13 cellular contexts compared by ENCODE assay signal in the genomic region with DNA sequence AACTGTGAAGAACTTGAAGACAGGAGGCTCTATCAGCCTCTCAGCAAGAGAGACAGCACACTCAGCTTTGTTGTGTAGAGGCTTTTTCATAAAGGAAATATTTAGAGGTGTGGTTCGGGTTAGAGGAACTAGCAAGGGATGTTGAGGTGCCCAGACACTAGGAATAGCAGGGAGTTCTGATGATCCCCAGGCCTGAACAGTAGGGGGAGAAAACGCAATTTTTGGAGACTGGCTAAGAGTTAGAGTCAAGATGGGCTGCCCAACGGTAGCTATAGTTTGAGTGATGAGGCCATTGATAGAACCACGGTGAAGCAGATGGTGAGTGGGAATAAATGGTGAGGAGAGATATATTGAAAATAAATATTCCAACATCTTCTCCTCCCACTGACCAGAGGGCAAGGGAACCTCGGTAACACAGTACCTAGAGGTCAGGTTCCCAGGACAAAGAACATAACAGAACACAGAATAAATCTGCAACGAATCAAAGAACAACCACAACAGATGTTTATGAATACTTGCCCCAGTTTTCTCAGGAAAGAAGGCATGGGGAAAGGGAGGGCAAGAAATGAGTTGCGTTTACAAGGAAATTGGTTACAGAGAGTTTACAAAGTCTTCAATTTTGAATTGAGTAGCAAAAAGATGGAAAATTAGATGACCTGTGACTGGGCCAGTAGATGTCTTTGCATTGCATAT. TPM values are rescaled to one million over a fixed set of nuclear protein-coding genes. Genes with fewer than 3 reads are reported as not detected.
DNase-seq lines count a peak whose midpoint lies in the region; TF ChIP-seq lines count a peak whose summit lies in the region.
"Had no signal": no experiment of that assay in that cellular context is flagged by ENCODE, and none has a peak within 500 bp of the region (broad histone marks: within the 10 kb centered on the region; RNA-seq: fewer than 3 reads in every experiment).

No MANE protein-coding gene starts in this region.

- TF ChIP-seq CTCF in MCF 10A (IDR thresholded peaks at IDR 0.05; ENCODE audit: unreplicated experiment): no peak
- TF ChIP-seq CTCF in breast epithelium (IDR thresholded peaks at IDR 0.05): no peak
- TF ChIP-seq CTCF in mammary epithelial cell (conservative IDR thresholded peaks at IDR 0.05 in 1 of 2, IDR thresholded peaks at IDR 0.05 in 1 of 2; ENCODE audit: extremely low read depth in 1 of 2, insufficient read depth in 1 of 2, low read depth in 1 of 2, low read length in 2 of 2): no peak
- TF ChIP-seq CTCF in right atrium auricular region (IDR thresholded peaks at IDR 0.05): no peak
- TF ChIP-seq CTCF in GM13976 (IDR thresholded peaks at IDR 0.05; ENCODE audit: borderline replicate concordance, control extremely low read depth, extremely low read depth, insufficient read depth, missing control alignments): no peak

- H2AFZ ChIP-seq in mammary epithelial cell (ENCODE audit: low read depth, low read length): no peak overlapping the region

- no peak overlapping the region for H3K4me2 ChIP-seq in mammary epithelial cell (ENCODE audit: insufficient read depth, low read depth, low read length)
- H3K4me2 ChIP-seq: BLaER1 treated with 17β-estradiol and CSF1 and Interleukin-3, amounts not matched to agents 10 nM and 100 nM had no signal

- H3K4me1 ChIP-seq in breast epithelium (no peaks in the 10 kb centered on the region), mammary epithelial cell (ENCODE audit: insufficient read depth, low read length) (peaks cover 42% of the 10 kb centered on the region), right atrium auricular region (no peaks in the 10 kb centered on the region)

- H3K4me3 Mint-ChIP-seq in MCF 10A (ENCODE audit: unreplicated experiment): no peak overlapping the region
- H3K4me3 Mint-ChIP-seq: CD4-positive, CD25-positive, alpha-beta regulatory T cell had no signal

- H3K27ac Mint-ChIP-seq in MCF 10A (ENCODE audit: low read depth, unreplicated experiment): peak overlapping the region; percentile 75
- H3K27ac Mint-ChIP-seq: CD4-positive, CD25-positive, alpha-beta regulatory T cell had no signal

- H3K9me3 Mint-ChIP-seq in MCF 10A (ENCODE audit: unreplicated experiment): no peaks in the 10 kb centered on the region
- H3K9me3 Mint-ChIP-seq: CD4-positive, CD25-positive, alpha-beta regulatory T cell had no signal

- H3K27me3 ChIP-seq in breast epithelium (no peaks in the 10 kb centered on the region), mammary epithelial cell (ENCODE audit: insufficient read depth, low read length) (no peaks in the 10 kb centered on the region), right atrium auricular region (no peaks in the 10 kb centered on the region)
- H3K27me3 ChIP-seq: BLaER1 treated with 17β-estradiol and CSF1 and Interleukin-3, amounts not matched to agents 10 nM and 100 nM had no signal

- H3K4me1 Mint-ChIP-seq in MCF 10A (ENCODE audit: insufficient read depth, unreplicated experiment): peaks cover 43% of the 10 kb centered on the region
- H3K4me1 Mint-ChIP-seq: CD4-positive, CD25-positive, alpha-beta regulatory T cell had no signal

- no peak overlapping the region for H3K4me3 ChIP-seq in breast epithelium
- no peak overlapping the region for H3K4me3 ChIP-seq in mammary epithelial cell (replicated peaks in 1 of 3; ENCODE audit: insufficient read depth in 1 of 3, low read depth in 2 of 3, low read length in 3 of 3)
- no peak overlapping the region for H3K4me3 ChIP-seq in right atrium auricular region
- H3K4me3 ChIP-seq: BLaER1 treated with 17β-estradiol and CSF1 and Interleukin-3, amounts not matched to agents 10 nM and 100 nM had no signal

- H3K27ac ChIP-seq in breast epithelium (no peak overlapping the region), mammary epithelial cell (ENCODE audit: insufficient read depth, low read depth, low read length) (peak overlapping the region; percentile 69), right atrium auricular region (no peak overlapping the region)
- H3K27ac ChIP-seq: BLaER1 treated with 17β-estradiol and CSF1 and Interleukin-3, amounts not matched to agents 10 nM and 100 nM had no signal

- CTCF ChIA-PET in MCF 10A (lab: Yijun Ruan, JAX): interaction anchor here (0.8 to 4.9 kb wide), 7 partner anchors 10 to 363 kb away, joined by 3 to 30 read pairs (median 4); a partner anchor contains a TSS
- CTCF ChIA-PET in mammary epithelial cell (lab: Charles Lee; ENCODE audit: low non-redundant PET): no interaction called here

- WGBS in mammary epithelial cell (ENCODE audit: low coverage, missing lambda C conversion rate): 92% methylated on average over 7 of the region's 7 CpGs

- BruUV-seq in MCF 10A (replicated peaks; lab: Mats Ljungman, UMichigan) (no TSS peak), mammary epithelial cell (replicated peaks; lab: Mats Ljungman, UMichigan) (no TSS peak)

- H3K36me3 ChIP-seq in breast epithelium (no peaks in the 10 kb centered on the region), mammary epithelial cell (ENCODE audit: insufficient read depth, low read length) (no peaks in the 10 kb centered on the region), right atrium auricular region (no peaks in the 10 kb centered on the region)
- H3K36me3 ChIP-seq: BLaER1 treated with 17β-estradiol and CSF1 and Interleukin-3, amounts not matched to agents 10 nM and 100 nM had no signal

- dilution Hi-C loops in mammary epithelial cell (cut with HindIII; ENCODE audit: low sequenced_read_pairs): loop anchor here (25.0 kb wide), 1 partner anchor 185 kb away; no protein-coding TSS in a partner anchor

- no peak for TF ChIP-seq POLR2A in breast epithelium (IDR thresholded peaks at IDR 0.05)

- intact Hi-C loops in MCF 10A (cut with micrococcal nuclease): no loop called here
- intact Hi-C loops in breast epithelium (cut with DNase I; ENCODE audit: low total_unique reads): no loop called here
- intact Hi-C loops in mammary epithelial cell (cut with micrococcal nuclease): no loop called here

- H3K79me2 ChIP-seq in mammary epithelial cell (ENCODE audit: insufficient read depth, low read length): no peaks in the 10 kb centered on the region

- DNase-seq in MCF 10A (ENCODE audit: unreplicated experiment): no peak
- no peak for DNase-seq in breast epithelium (ENCODE audit: low spot score in 2 of 2)
- no peak for DNase-seq in mammary epithelial cell
- peak; percentile 62 for DNase-seq in fibroblast of peridontal ligament (ENCODE audit: extremely low read depth)
- no peak for DNase-seq in HuH-7.5 (ENCODE audit: low spot score)
- no peak for DNase-seq in right atrium auricular region (ENCODE audit: low spot score)
- DNase-seq in NAMALWA (ENCODE audit: low spot score): no peak
- DNase-seq in GM13976 (ENCODE audit: low spot score): no peak
- DNase-seq: 8988T; CD4-positive, CD25-positive, alpha-beta regulatory T cell; DMS53; GF-D8 had no signal

- H4K20me1 ChIP-seq in mammary epithelial cell (ENCODE audit: insufficient read depth, low read length): no peaks in the 10 kb centered on the region
- H4K20me1 ChIP-seq: BLaER1 treated with 17β-estradiol and CSF1 and Interleukin-3, amounts not matched to agents 10 nM and 100 nM had no signal

- no peaks in the 10 kb centered on the region for H3K27me3 Mint-ChIP-seq in MCF 10A (ENCODE audit: insufficient read depth, unreplicated experiment)

- POLR2A ChIA-PET in MCF 10A (lab: Yijun Ruan, JAX): interaction anchor here (1.3 to 5.3 kb wide), 3 partner anchors 11 to 23 kb away, joined by 3 to 61 read pairs (median 7); a partner anchor contains a TSS

- in situ Hi-C loops in mammary epithelial cell (cut with MboI; ENCODE audit: low sequenced_read_pairs in 2 of 2): no loop called here
- in situ Hi-C loops in GM13976 (cut with MboI; ENCODE audit: low sequenced_read_pairs, unreplicated experiment): no loop called here

- H3K9ac ChIP-seq in mammary epithelial cell (ENCODE audit: insufficient read depth, low read length): no peak overlapping the region
- H3K9ac ChIP-seq: BLaER1 treated with 17β-estradiol and CSF1 and Interleukin-3, amounts not matched to agents 10 nM and 100 nM had no signal

- no peaks in the 10 kb centered on the region for H3K9me3 ChIP-seq in breast epithelium
- no peaks in the 10 kb centered on the region for H3K9me3 ChIP-seq in mammary epithelial cell (replicated peaks; ENCODE audit: insufficient read depth, low read length)
- H3K9me3 ChIP-seq in right atrium auricular region: no peaks in the 10 kb centered on the region
- H3K9me3 ChIP-seq: BLaER1 treated with 17β-estradiol and CSF1 and Interleukin-3, amounts not matched to agents 10 nM and 100 nM had no signal

- H3K36me3 Mint-ChIP-seq in MCF 10A (ENCODE audit: insufficient read depth, unreplicated experiment): no peaks in the 10 kb centered on the region
- H3K36me3 Mint-ChIP-seq: CD4-positive, CD25-positive, alpha-beta regulatory T cell had no signal

RNA-seq across cellular contexts. Expression of a gene that starts 24.2 kb away (rescaled TPM):
- total RNA-seq in MCF 10A (2022): 8.2 and 10.8 TPM in 2 replicates
- total RNA-seq in breast epithelium: 10 to 100 TPM; 12.3 to 18.7 (median 16.4) TPM
- total RNA-seq in mammary epithelial cell: 10 to 100 TPM; 21.3 to 55.2 TPM
- polyA plus RNA-seq in mammary epithelial cell: 15.1 TPM
- polyA minus RNA-seq in mammary epithelial cell: 5.8 TPM
- total RNA-seq in right atrium auricular region: 10 to 100 TPM; 12.5 to 16.7 TPM
